In genomic region chr11:115871161-115871750, GRCh38 we compare ENCODE assay signal across 22 cellular contexts.
"Had no signal": no experiment of that assay in that cellular context is flagged by ENCODE, and none has a peak within 500 bp of the region (broad histone marks: within the 10 kb centered on the region; RNA-seq: fewer than 3 reads in every experiment).

No MANE protein-coding gene starts in this region.

- DNase-seq: activated CD4-positive, alpha-beta memory T cell treated with anti-CD3 and anti-CD28 coated beads, Interleukin-2, amount 10 ng/mL, durations not matched to agents 7 days and 5 days; activated CD4-positive, alpha-beta T cell treated with anti-CD3 and anti-CD28 coated beads, Interleukin-2, amount 10 ng/mL, durations not matched to agents 24 days and 14 days; activated gamma-delta T cell; activated T-cell treated with anti-CD3 and anti-CD28 coated beads, Interleukin-2, amount 50 U/mL, for 72 hours; aorta; effector CD4-positive, alpha-beta T cell; erythroblast; foreskin keratinocyte; immature natural killer cell; lower lobe of right lung; mesendoderm; mucosa of descending colon; nephron progenitor cell; pancreas; psoas muscle; stimulated activated CD4-positive, alpha-beta T cell treated with anti-CD3 and anti-CD28 coated beads, Interleukin-4, amount 100 ng/mL, for 4 hours; stimulated activated naive CD8-positive, alpha-beta T cell treated with anti-CD3 and anti-CD28 coated beads, Interleukin-15, Interleukin-2, amounts not matched to agents 100 U/mL and 50 U/mL, for 24 hours; substantia nigra; T-helper 9 cell; thyroid gland had no signal

- H3K27me3 ChIP-seq: foreskin keratinocyte, pancreas, thyroid gland had no signal

- H3K36me3 ChIP-seq: lower lobe of right lung, pancreas, thyroid gland had no signal

- H3K9me3 ChIP-seq: lower lobe of right lung, mucosa of descending colon, pancreas, psoas muscle, thyroid gland had no signal

- H3K4me3 ChIP-seq: lower lobe of right lung, mucosa of descending colon, pancreas, psoas muscle, thyroid gland had no signal

- H3K4me1 ChIP-seq: foreskin keratinocyte, lower lobe of right lung, pancreas, psoas muscle, thyroid gland had no signal

- ATAC-seq: activated T-cell treated with anti-CD3 and anti-CD28 coated beads, Interleukin-2, amount 50 U/mL, for 72 hours; foreskin keratinocyte; left lobe of liver; lower lobe of right lung; mucosa of descending colon; pancreas; psoas muscle; right cardiac atrium; stimulated activated naive CD8-positive, alpha-beta T cell treated with anti-CD3 and anti-CD28 coated beads, Interleukin-15, Interleukin-2, amounts not matched to agents 100 U/mL and 50 U/mL, for 24 hours had no signal

- H3K27ac ChIP-seq: foreskin keratinocyte, lower lobe of right lung, pancreas, psoas muscle, thyroid gland had no signal
